ENCODE assay signal across 8 cellular contexts in genomic region chr10:87816842-87817178, GRCh38. TPM values are rescaled to one million over a fixed set of nuclear protein-coding genes. Genes with fewer than 3 reads are reported as not detected.
DNase-seq lines count a peak whose midpoint lies in the region; ATAC-seq and TF ChIP-seq lines count a peak whose summit lies in the region.

No MANE protein-coding gene starts in this region.

- peaks cover 0 to 4% (median 0%) of the 10 kb centered on the region in 4 donors for H3K36me3 ChIP-seq in right lobe of liver

- H3K4me3 Mint-ChIP-seq in stimulated activated naive CD8-positive, alpha-beta T cell treated with anti-CD3 and anti-CD28 coated beads, Interleukin-15, Interleukin-2, amounts not matched to agents 100 ng/mL and 50 ng/mL, for 24 hours, result peak overlapping the region; percentile 91

- no peaks in the 10 kb centered on the region for H3K27me3 Mint-ChIP-seq in stimulated activated naive CD8-positive, alpha-beta T cell treated with anti-CD3 and anti-CD28 coated beads, Interleukin-15, Interleukin-2, amounts not matched to agents 100 ng/mL and 50 ng/mL, for 24 hours

- 48% methylated on average over 4 of the region's 4 CpGs for WGBS in right lobe of liver (ENCODE audit: insufficient coverage, low coverage, low lambda C conversion rate, missing lambda C conversion rate)

- H3K27me3 ChIP-seq in right lobe of liver, result no peaks in the 10 kb centered on the region

- no peak for DNase-seq in stimulated activated naive CD8-positive, alpha-beta T cell treated with anti-CD3 and anti-CD28 coated beads, Interleukin-15, Interleukin-2, amounts not matched to agents 100 U/mL and 50 U/mL, for 24 hours
- DNase-seq in activated naive CD4-positive, alpha-beta T cell treated with anti-CD3 and anti-CD28 coated beads, Interleukin-2, amount 50 U/mL, for 72 hours (ENCODE audit: low spot score in 2 of 2), result no peak
- DNase-seq in right lobe of liver, result no peak
- DNase-seq in activated CD4-positive, CD25-positive, alpha-beta regulatory T cell treated with anti-CD3 and anti-CD28 coated beads, Interleukin-2, amount 50 U/mL, for 72 hours, result no peak
- DNase-seq in NCI-H1436 (lab: John Stamatoyannopoulos, UW), result no peak
- no peak for DNase-seq in NCI-H1105 treated with DMSO at 0.1 percent for 48 hours (lab: John Stamatoyannopoulos, UW)
- DNase-seq in foreskin melanocyte, result no peak

- no peaks in the 10 kb centered on the region for H3K9me3 Mint-ChIP-seq in stimulated activated naive CD8-positive, alpha-beta T cell treated with anti-CD3 and anti-CD28 coated beads, Interleukin-15, Interleukin-2, amounts not matched to agents 100 ng/mL and 50 ng/mL, for 24 hours
- H3K9me3 Mint-ChIP-seq in activated naive CD4-positive, alpha-beta T cell treated with anti-CD3 and anti-CD28 coated beads, Interleukin-2, amount 50 U/mL, for 72 hours, result no peaks in the 10 kb centered on the region

- H3K36me3 Mint-ChIP-seq in stimulated activated naive CD8-positive, alpha-beta T cell treated with anti-CD3 and anti-CD28 coated beads, Interleukin-15, Interleukin-2, amounts not matched to agents 100 ng/mL and 50 ng/mL, for 24 hours (ENCODE audit: low read depth), result peaks cover 24% of the 10 kb centered on the region
- peaks cover 12 to 20% of the 10 kb centered on the region in 2 donors for H3K36me3 Mint-ChIP-seq in activated naive CD4-positive, alpha-beta T cell treated with anti-CD3 and anti-CD28 coated beads, Interleukin-2, amount 50 U/mL, for 72 hours

- peak overlapping the region; percentile 62 to 78 (median 74) for H3K4me3 ChIP-seq in right lobe of liver

- H3K4me1 Mint-ChIP-seq in stimulated activated naive CD8-positive, alpha-beta T cell treated with anti-CD3 and anti-CD28 coated beads, Interleukin-15, Interleukin-2, amounts not matched to agents 100 ng/mL and 50 ng/mL, for 24 hours (ENCODE audit: low read depth), result peaks cover 36% of the 10 kb centered on the region

- no peaks in the 10 kb centered on the region for H3K9me3 ChIP-seq in right lobe of liver

- TF ChIP-seq POLR2A in right lobe of liver (IDR thresholded peaks at IDR 0.05), result no peak

- TF ChIP-seq CTCF in right lobe of liver (IDR thresholded peaks at IDR 0.05), result no peak

- no peaks in the 10 kb centered on the region for H3K4me1 ChIP-seq in right lobe of liver

- intact Hi-C loops in right lobe of liver (cut with DNase I), result no loop called here

- peak overlapping the region; percentile 97 for H3K27ac Mint-ChIP-seq in stimulated activated naive CD8-positive, alpha-beta T cell treated with anti-CD3 and anti-CD28 coated beads, Interleukin-15, Interleukin-2, amounts not matched to agents 100 ng/mL and 50 ng/mL, for 24 hours
- peak overlapping the region; percentile 98 to 99 for H3K27ac Mint-ChIP-seq in activated naive CD4-positive, alpha-beta T cell treated with anti-CD3 and anti-CD28 coated beads, Interleukin-2, amount 50 U/mL, for 72 hours

- H3K27ac ChIP-seq in right lobe of liver, result no peak overlapping the region

- no peak for ATAC-seq in stimulated activated naive CD8-positive, alpha-beta T cell treated with anti-CD3 and anti-CD28 coated beads, Interleukin-15, Interleukin-2, amounts not matched to agents 100 U/mL and 50 U/mL, for 24 hours
- ATAC-seq in activated naive CD4-positive, alpha-beta T cell treated with anti-CD3 and anti-CD28 coated beads, Interleukin-2, amount 50 U/mL, for 72 hours, result no peak
- no peak for ATAC-seq in right lobe of liver

RNA-seq across cellular contexts. Expression of gene ATAD1, which starts 1.2 kb away (rescaled TPM):
- total RNA-seq in activated naive CD4-positive, alpha-beta T cell treated with anti-CD3 and anti-CD28 coated beads, Interleukin-2, amount 50 U/mL, for 72 hours, result 10 to 100 TPM; 35.0 to 51.6 TPM
- 10 to 100 TPM; 17.4 to 24.2 (median 22.3) TPM for total RNA-seq in right lobe of liver

RNA-seq across cellular contexts. Expression of gene KLLN, which starts 46.5 kb away (rescaled TPM):
- total RNA-seq in activated naive CD4-positive, alpha-beta T cell treated with anti-CD3 and anti-CD28 coated beads, Interleukin-2, amount 50 U/mL, for 72 hours, result under 1 TPM; 0.16 to 0.50 TPM
- total RNA-seq in right lobe of liver, result under 1 TPM in 5 of 6 experiments, not detected in 1; 0.24 to 0.53 (median 0.34) TPM

RNA-seq across cellular contexts. Expression of gene PTEN, which starts 46.6 kb away (rescaled TPM):
- total RNA-seq in activated naive CD4-positive, alpha-beta T cell treated with anti-CD3 and anti-CD28 coated beads, Interleukin-2, amount 50 U/mL, for 72 hours, result 10 to 100 TPM; 36.6 to 54.3 TPM
- 10 to 100 TPM; 37.5 to 73.7 (median 50.4) TPM for total RNA-seq in right lobe of liver
